Comparison of ENCODE assay signal across 8 cellular contexts in the genomic region with DNA sequence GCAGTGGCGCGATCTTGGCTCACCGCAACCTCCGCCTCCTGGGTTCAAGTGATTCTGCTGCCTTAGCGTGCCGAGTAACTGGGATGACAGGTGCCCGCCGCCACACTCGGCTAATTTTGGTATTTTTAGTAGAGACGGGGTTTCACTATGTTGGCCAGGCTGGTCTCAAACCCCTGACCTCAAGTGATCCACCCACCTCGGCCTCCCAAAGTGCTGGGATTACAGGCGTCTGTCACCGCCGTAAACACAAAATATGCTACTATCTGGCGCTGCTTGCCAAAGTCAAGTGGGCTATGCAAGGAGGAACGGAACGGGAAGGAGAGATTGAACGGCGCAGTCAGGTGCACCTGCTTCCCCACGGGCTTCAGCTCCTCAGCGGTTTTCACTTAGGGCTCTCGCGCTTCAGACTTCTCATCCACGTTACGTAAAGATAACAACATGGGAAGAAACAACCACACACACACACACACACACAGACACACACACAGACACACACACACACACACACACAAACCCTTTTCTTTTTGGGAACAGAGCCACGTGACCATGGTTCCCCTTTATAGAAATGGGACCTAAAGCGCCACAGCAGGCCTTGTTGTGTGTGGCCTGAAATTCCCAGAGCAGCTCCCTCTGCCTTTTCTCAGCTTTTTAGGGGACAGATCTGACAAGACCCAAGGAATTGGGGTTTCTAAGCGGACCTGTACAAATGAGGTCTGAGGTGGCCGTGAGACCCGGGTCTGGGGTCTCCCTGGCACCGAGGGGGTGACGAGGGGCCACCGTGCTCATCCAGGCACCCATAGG. TPM values are rescaled to one million over a fixed set of nuclear protein-coding genes. Genes with fewer than 3 reads are reported as not detected.
DNase-seq lines count a peak whose midpoint lies in the region; ATAC-seq and TF ChIP-seq lines count a peak whose summit lies in the region.

No MANE protein-coding gene starts in this region.

- H3K4me2 ChIP-seq in OCI-LY3 (ENCODE audit: low read length) = peak overlapping the region; percentile 100

- H3K4me3 ChIP-seq in breast epithelium = peak overlapping the region; percentile 36 to 48 (median 38)
- H3K4me3 ChIP-seq in OCI-LY3 (ENCODE audit: low read length) = peak overlapping the region; percentile 79

- no peaks in the 10 kb centered on the region for H3K4me1 Mint-ChIP-seq in MCF 10A (ENCODE audit: insufficient read depth, unreplicated experiment)
- peaks cover 16% of the 10 kb centered on the region for H3K4me1 Mint-ChIP-seq in activated naive CD8-positive, alpha-beta T cell treated with anti-CD3 and anti-CD28 coated beads for 36 hours

- H3K36me3 ChIP-seq in breast epithelium (no peaks in the 10 kb centered on the region), OCI-LY3 (replicated peaks; ENCODE audit: low read depth, low read length) (peaks cover 14% of the 10 kb centered on the region)

- H3K79me2 ChIP-seq in OCI-LY3 (ENCODE audit: low read length) = peaks cover 17% of the 10 kb centered on the region; the same call in 1 of the 2 replicates

- TF ChIP-seq CTCF in breast epithelium (IDR thresholded peaks at IDR 0.05) = no peak
- TF ChIP-seq CTCF in MCF 10A (IDR thresholded peaks at IDR 0.05; ENCODE audit: unreplicated experiment) = no peak
- 0 out of 2 replicates have a peak, but pooled peaks have one; percentile 14 for TF ChIP-seq CTCF in OCI-LY3 (IDR thresholded peaks at IDR 0.05; ENCODE audit: low read depth, low read length)

- ATAC-seq in GM19455 (IDR thresholded peaks at IDR 0.05; ENCODE audit: unreplicated experiment) = no peak
- no peak for ATAC-seq in GM21360 (IDR thresholded peaks at IDR 0.05; ENCODE audit: unreplicated experiment)
- no peak for ATAC-seq in GM19328 (IDR thresholded peaks at IDR 0.05; ENCODE audit: unreplicated experiment)

- H4K20me1 ChIP-seq in OCI-LY3 (ENCODE audit: insufficient read depth, low read length) = peaks cover 11% of the 10 kb centered on the region

- peak overlapping the region; percentile 48; the same call in 1 of the 2 replicates for H2AFZ ChIP-seq in OCI-LY3 (ENCODE audit: low read depth, low read length)

- POLR2A ChIA-PET in MCF 10A (lab: Yijun Ruan, JAX) = no interaction called here

- peak overlapping the region; percentile 92 for H3K9ac ChIP-seq in OCI-LY3 (ENCODE audit: low read length)

- DNase-seq in breast epithelium (ENCODE audit: low spot score in 2 of 2) = no peak
- DNase-seq in MCF 10A (ENCODE audit: unreplicated experiment) = no peak
- peak; percentile 59 for DNase-seq in activated naive CD8-positive, alpha-beta T cell treated with anti-CD3 and anti-CD28 coated beads for 36 hours
- DNase-seq in stimulated activated CD4-positive, alpha-beta T cell treated with anti-CD3 and anti-CD28 coated beads, Interleukin-12 subunit alpha, Interleukin-12 subunit beta, amount 100 ng/mL, for 4 hours = peak; percentile 22

- no TSS peak for BruUV-seq in MCF 10A (replicated peaks; lab: Mats Ljungman, UMichigan)

- intact Hi-C loops in breast epithelium (cut with DNase I; ENCODE audit: low total_unique reads) (no loop called here), MCF 10A (cut with micrococcal nuclease) (no loop called here)

- no peak for TF ChIP-seq POLR2A in breast epithelium (IDR thresholded peaks at IDR 0.05)

- no peak overlapping the region for H3K27ac Mint-ChIP-seq in MCF 10A (ENCODE audit: low read depth, unreplicated experiment)
- peak overlapping the region; percentile 96 for H3K27ac Mint-ChIP-seq in activated naive CD8-positive, alpha-beta T cell treated with anti-CD3 and anti-CD28 coated beads for 36 hours

- H3K4me1 ChIP-seq in breast epithelium (no peaks in the 10 kb centered on the region), OCI-LY3 (ENCODE audit: low read length) (peaks cover 31% of the 10 kb centered on the region)

- peaks cover 0 to 9% of the 10 kb centered on the region in 2 donors for H3K27me3 ChIP-seq in breast epithelium
- peaks cover 7% of the 10 kb centered on the region for H3K27me3 ChIP-seq in OCI-LY3 (ENCODE audit: low read depth, low read length)

- no peaks in the 10 kb centered on the region for H3K9me3 Mint-ChIP-seq in MCF 10A (ENCODE audit: unreplicated experiment)
- no peaks in the 10 kb centered on the region for H3K9me3 Mint-ChIP-seq in activated naive CD8-positive, alpha-beta T cell treated with anti-CD3 and anti-CD28 coated beads for 36 hours

- CTCF ChIA-PET in MCF 10A (lab: Yijun Ruan, JAX) = no interaction called here

- no peak overlapping the region for H3K4me3 Mint-ChIP-seq in MCF 10A (ENCODE audit: unreplicated experiment)
- H3K4me3 Mint-ChIP-seq in activated naive CD8-positive, alpha-beta T cell treated with anti-CD3 and anti-CD28 coated beads for 36 hours = peak overlapping the region; percentile 93

- no peaks in the 10 kb centered on the region for H3K36me3 Mint-ChIP-seq in MCF 10A (ENCODE audit: insufficient read depth, unreplicated experiment)
- no peaks in the 10 kb centered on the region for H3K36me3 Mint-ChIP-seq in activated naive CD8-positive, alpha-beta T cell treated with anti-CD3 and anti-CD28 coated beads for 36 hours

- no peaks in the 10 kb centered on the region for H3K27me3 Mint-ChIP-seq in MCF 10A (ENCODE audit: insufficient read depth, unreplicated experiment)
- peaks cover 4% of the 10 kb centered on the region for H3K27me3 Mint-ChIP-seq in activated naive CD8-positive, alpha-beta T cell treated with anti-CD3 and anti-CD28 coated beads for 36 hours

- H3K27ac ChIP-seq in breast epithelium = no peak overlapping the region
- peak overlapping the region; percentile 94 for H3K27ac ChIP-seq in OCI-LY3 (ENCODE audit: low read length)

- no peaks in the 10 kb centered on the region for H3K9me3 ChIP-seq in breast epithelium
- H3K9me3 ChIP-seq in OCI-LY3 (ENCODE audit: insufficient read depth, low read length) = no peaks in the 10 kb centered on the region

RNA-seq across cellular contexts. Expression of a gene that starts 1.5 kb away (rescaled TPM):
- 1 to 10 TPM; 1.3 to 3.2 (median 1.5) TPM for total RNA-seq in breast epithelium
- total RNA-seq in MCF 10A (2022) = not detected in 2 replicates
- total RNA-seq in activated naive CD8-positive, alpha-beta T cell treated with anti-CD3 and anti-CD28 coated beads for 36 hours = 10 to 100 TPM; 12.5 to 13.3 TPM

RNA-seq across cellular contexts. Expression of a gene that starts 56.0 kb away (rescaled TPM):
- total RNA-seq in breast epithelium = 10 to 100 TPM; 32.2 to 62.3 (median 56.3) TPM
- 76.2 TPM in 2 replicates for total RNA-seq in MCF 10A (2022)
- 10 to 100 TPM; 48.2 to 49.2 TPM for total RNA-seq in activated naive CD8-positive, alpha-beta T cell treated with anti-CD3 and anti-CD28 coated beads for 36 hours

Comparison
In these comparisons a context has a peak if more than half of its experiments do, and no peak if none do; other contexts are left out.
1. DNase-seq: peak in activated naive CD8-positive, alpha-beta T cell treated with anti-CD3 and anti-CD28 coated beads for 36 hours (single experiment) and stimulated activated CD4-positive, alpha-beta T cell treated with anti-CD3 and anti-CD28 coated beads, Interleukin-12 subunit alpha, Interleukin-12 subunit beta, amount 100 ng/mL, for 4 hours (single experiment); none in breast epithelium (0 of 2) and MCF 10A (single experiment).